10 cellular contexts compared by ENCODE assay signal in the genomic region with DNA sequence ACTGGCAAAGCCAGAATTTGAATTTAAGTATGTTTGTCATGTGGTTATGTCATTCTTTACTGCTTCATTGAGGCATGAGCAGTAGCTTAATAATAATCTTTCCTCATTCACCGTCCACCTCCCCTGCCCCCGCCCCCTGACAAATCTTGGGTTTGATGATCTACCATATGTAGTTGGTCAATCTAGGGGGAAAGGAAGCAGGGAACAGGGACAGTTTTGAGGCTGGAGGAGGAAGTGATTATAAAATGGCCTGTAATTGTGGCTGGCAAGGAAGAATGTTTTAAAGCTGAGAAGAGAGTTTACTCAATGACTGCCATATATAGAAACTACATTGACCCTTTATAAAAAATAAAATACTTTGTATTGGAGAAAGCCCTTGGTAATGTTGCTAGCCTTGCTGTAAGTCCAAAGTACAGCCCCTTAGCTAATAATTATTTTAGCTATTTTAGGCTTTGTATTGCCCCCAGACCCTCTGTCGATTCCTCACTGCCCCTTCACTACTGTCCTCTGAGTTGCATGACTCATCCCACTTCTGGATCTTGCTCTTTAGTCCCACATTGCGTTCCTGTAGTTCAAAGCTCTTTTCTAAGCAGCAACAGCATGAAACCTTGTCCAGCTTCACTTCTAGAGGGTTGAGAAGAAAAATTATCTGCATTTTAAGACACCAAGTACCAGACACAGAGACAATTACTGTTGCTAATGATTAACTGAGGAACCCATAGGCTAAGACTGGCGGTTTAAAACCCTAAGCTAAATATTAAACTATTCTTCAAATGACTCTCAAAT. TPM values are rescaled to one million over a fixed set of nuclear protein-coding genes. Genes with fewer than 3 reads are reported as not detected.
DNase-seq lines count a peak whose midpoint lies in the region; ATAC-seq, FAIRE-seq and TF ChIP-seq lines count a peak whose summit lies in the region.
"Had no signal": no experiment of that assay in that cellular context is flagged by ENCODE, and none has a peak within 500 bp of the region (broad histone marks: within the 10 kb centered on the region; RNA-seq: fewer than 3 reads in every experiment).

No MANE protein-coding gene starts in this region.

- H3K23ac ChIP-seq in mesendoderm (ENCODE audit: low read length), result no peak overlapping the region

- H4K8ac ChIP-seq in mesendoderm (ENCODE audit: low read depth, low read length), result no peak overlapping the region

- no peak overlapping the region for H3K56ac ChIP-seq in mesendoderm (ENCODE audit: low read length)

- H3K27ac ChIP-seq in Peyer's patch, result peak overlapping the region in 3 of 4 donors; percentile 4 to 79 (median 70)
- no peak overlapping the region for H3K27ac ChIP-seq in mesendoderm (ENCODE audit: low read depth, low read length)

- H2BK120ac ChIP-seq in mesendoderm (ENCODE audit: low read depth, low read length), result no peak overlapping the region

- H3K79me2 ChIP-seq in mesendoderm (ENCODE audit: control insufficient read depth, insufficient read depth, low read length), result peaks cover 19% of the 10 kb centered on the region

- no peaks in the 10 kb centered on the region for H3K9me3 ChIP-seq in Peyer's patch

- H3K27me3 ChIP-seq in Peyer's patch (no peaks in the 10 kb centered on the region), kidney epithelial cell (ENCODE audit: control insufficient read depth, insufficient read depth, low read length) (no peaks in the 10 kb centered on the region), mesendoderm (ENCODE audit: insufficient read depth, low read length, poor library complexity) (no peaks in the 10 kb centered on the region)

- TF ChIP-seq POLR2A in Peyer's patch (IDR thresholded peaks at IDR 0.05), result no peak

- no CpG with 5 or more reads among the region's 5 CpGs for WGBS in mesendoderm (ENCODE audit: extremely low coverage, insufficient coverage, low lambda C conversion rate)

- H3K4me2 ChIP-seq in mesendoderm (ENCODE audit: low read length), result no peak overlapping the region

- no peak overlapping the region for H4K5ac ChIP-seq in mesendoderm (ENCODE audit: low read length)

- H3K18ac ChIP-seq in mesendoderm (ENCODE audit: low read length), result no peak overlapping the region

- H3K9ac ChIP-seq in mesendoderm (ENCODE audit: low read length), result no peak overlapping the region

- FAIRE-seq in D721Med (lab: Jason Lieb, UNC), result no peak

- H3K36me3 ChIP-seq in Peyer's patch (peaks cover 0 to 28% (median 0%) of the 10 kb centered on the region in 3 donors), kidney epithelial cell (ENCODE audit: control insufficient read depth, insufficient read depth, low read length) (no peaks in the 10 kb centered on the region), mesendoderm (ENCODE audit: control insufficient read depth, insufficient read depth, low read length) (peaks cover 4% of the 10 kb centered on the region)

- H2AK5ac ChIP-seq in mesendoderm (ENCODE audit: low read length), result no peak overlapping the region

- in situ Hi-C loops in ACHN (cut with HindIII; ENCODE audit: low pct_ligation_motif_present, low pct_unique_long_range_greater_than_20kb, low sequenced_read_pairs), result no loop called here

- H2BK15ac ChIP-seq in mesendoderm (replicated peaks; ENCODE audit: low read depth), result no peak overlapping the region

- ATAC-seq in GM19463 (IDR thresholded peaks at IDR 0.05; ENCODE audit: unreplicated experiment), result peak; percentile 46

- H3K79me1 ChIP-seq in mesendoderm (ENCODE audit: low read length), result peaks cover 8% of the 10 kb centered on the region

- H3K4me1 ChIP-seq in Peyer's patch (peaks cover 0 to 58% (median 0%) of the 10 kb centered on the region in 4 donors), mesendoderm (ENCODE audit: control insufficient read depth, low read depth, low read length) (no peaks in the 10 kb centered on the region)

- H3K4me3 ChIP-seq in Peyer's patch (no peak overlapping the region), kidney epithelial cell (ENCODE audit: low read depth, low read length) (no peak overlapping the region), mesendoderm (ENCODE audit: low read length) (no peak overlapping the region)

- no peak for TF ChIP-seq CTCF in Peyer's patch (IDR thresholded peaks at IDR 0.05)
- no peak for TF ChIP-seq CTCF in kidney epithelial cell (IDR thresholded peaks at IDR 0.05; ENCODE audit: insufficient read depth, low read length, poor library complexity, severe bottlenecking)
- TF ChIP-seq CTCF in D721Med (IDR thresholded peaks at IDR 0.05; ENCODE audit: insufficient read depth, missing control alignments), result no peak
- no peak for TF ChIP-seq CTCF in GM20000 (IDR thresholded peaks at IDR 0.05; ENCODE audit: extremely low read depth, missing control alignments)

- no peak overlapping the region for H2BK5ac ChIP-seq in mesendoderm (ENCODE audit: low read length)

- H3K4ac ChIP-seq in mesendoderm (ENCODE audit: low read depth, low read length), result no peak overlapping the region

- DNase-seq in ACHN (peak; percentile 77), Peyer's patch (no peak), kidney epithelial cell (ENCODE audit: low read depth) (peak; percentile 69), D721Med (ENCODE audit: insufficient read length, low spot score) (no peak), GM20000 (ENCODE audit: low spot score) (no peak), Ammon's horn (ENCODE audit: low spot score) (no peak), mesendoderm (no peak)
- DNase-seq: activated effector memory CD4-positive, alpha-beta T cell treated with anti-CD3 and anti-CD28 coated beads, Interleukin-2, amount 50 U/mL, for 16 hours; NCI-H187 had no signal

RNA-seq across cellular contexts. Expression of a gene that starts 38.4 kb away (rescaled TPM):
- 10 to 100 TPM; 22.3 to 45.7 (median 40.2) TPM for total RNA-seq in Peyer's patch
- total RNA-seq in kidney epithelial cell, result 13.6 and 15.8 TPM in 2 replicates
- 44.0 TPM for polyA plus RNA-seq in mesendoderm (2013, experiment 1 of 2)
- polyA plus RNA-seq in mesendoderm (2013, experiment 2 of 2), result 41.3 TPM

Comparison
In these comparisons a context has a peak if more than half of its experiments do, and no peak if none do; other contexts are left out.
1. DNase-seq: peak in ACHN (single experiment) and kidney epithelial cell (single experiment); none in Peyer's patch (0 of 3), D721Med (single experiment), GM20000 (single experiment), Ammon's horn (single experiment) and mesendoderm (single experiment).